15 cellular contexts compared by ENCODE assay signal in genomic region chr22:46001046-46001425, GRCh38. TPM values are rescaled to one million over a fixed set of nuclear protein-coding genes. Genes with fewer than 3 reads are reported as not detected.
DNase-seq lines count a peak whose midpoint lies in the region; ATAC-seq and TF ChIP-seq lines count a peak whose summit lies in the region.
"Had no signal": no experiment of that assay in that cellular context is flagged by ENCODE, and none has a peak within 500 bp of the region (broad histone marks: within the 10 kb centered on the region; RNA-seq: fewer than 3 reads in every experiment).

No MANE protein-coding gene starts in this region.

- intact Hi-C loops in heart right ventricle (cut with DNase I), result no loop called here
- intact Hi-C loops in left ventricle myocardium inferior (cut with micrococcal nuclease), result no loop called here

- H3K4me3 ChIP-seq in heart right ventricle (no peak overlapping the region), right atrium auricular region (no peak overlapping the region), OCI-LY3 (ENCODE audit: low read length) (no peak overlapping the region), left ventricle myocardium inferior (no peak overlapping the region), trophoblast cell (ENCODE audit: low read depth, low read length) (no peak overlapping the region)
- H3K4me3 ChIP-seq: ovary had no signal

- H3K9me3 ChIP-seq in heart right ventricle, result no peaks in the 10 kb centered on the region
- no peaks in the 10 kb centered on the region for H3K9me3 ChIP-seq in right atrium auricular region
- no peaks in the 10 kb centered on the region for H3K9me3 ChIP-seq in OCI-LY3 (ENCODE audit: insufficient read depth, low read length)
- H3K9me3 ChIP-seq in left ventricle myocardium inferior (replicated peaks), result no peaks in the 10 kb centered on the region
- H3K9me3 ChIP-seq in trophoblast cell (ENCODE audit: insufficient read depth, low read depth, low read length), result peaks cover 4% of the 10 kb centered on the region
- H3K9me3 ChIP-seq: ovary had no signal

- H2AK5ac ChIP-seq in trophoblast cell (ENCODE audit: low read length), result no peak overlapping the region

- H4K20me1 ChIP-seq in OCI-LY3 (ENCODE audit: insufficient read depth, low read length), result no peaks in the 10 kb centered on the region

- H3K18ac ChIP-seq in trophoblast cell (ENCODE audit: low read length), result no peak overlapping the region

- WGBS in heart right ventricle, 2 donors, result 66 to 71% methylated on average over 3 of the region's 3 CpGs
- WGBS in trophoblast cell (ENCODE audit: extremely low coverage, insufficient coverage, insufficient read length), result no CpG with 5 or more reads among the region's 3 CpGs

- H3K79me2 ChIP-seq in OCI-LY3 (ENCODE audit: low read length) (no peaks in the 10 kb centered on the region), trophoblast cell (ENCODE audit: control insufficient read depth, insufficient read depth, low read length, poor library complexity) (no peaks in the 10 kb centered on the region)

- H4K8ac ChIP-seq in trophoblast cell (ENCODE audit: low read depth, low read length), result no peak overlapping the region

- peaks cover 41 to 92% (median 75%) of the 10 kb centered on the region in 9 donors for H3K4me1 ChIP-seq in heart right ventricle
- peaks cover 0 to 71% of the 10 kb centered on the region in 2 donors for H3K4me1 ChIP-seq in right atrium auricular region
- peaks cover 85% of the 10 kb centered on the region for H3K4me1 ChIP-seq in OCI-LY3 (ENCODE audit: low read length)
- H3K4me1 ChIP-seq in left ventricle myocardium inferior, result peaks cover 86% of the 10 kb centered on the region
- no peaks in the 10 kb centered on the region for H3K4me1 ChIP-seq in trophoblast cell (ENCODE audit: control insufficient read depth in 1 of 2, insufficient read depth in 2 of 2, low read length in 2 of 2)

- no peak for TF ChIP-seq CTCF in heart right ventricle (IDR thresholded peaks at IDR 0.05)
- peak in 1 of 2 donors; percentile 24 for TF ChIP-seq CTCF in right atrium auricular region (IDR thresholded peaks at IDR 0.05)
- TF ChIP-seq CTCF in OCI-LY3 (IDR thresholded peaks at IDR 0.05; ENCODE audit: low read depth, low read length), result peak; percentile 65
- no peak for TF ChIP-seq CTCF in left ventricle myocardium inferior (IDR thresholded peaks at IDR 0.05; ENCODE audit: borderline replicate concordance)
- no peak for TF ChIP-seq CTCF in GM20000 (IDR thresholded peaks at IDR 0.05; ENCODE audit: extremely low read depth, missing control alignments)

- H3K27me3 ChIP-seq in heart right ventricle, result no peaks in the 10 kb centered on the region
- H3K27me3 ChIP-seq in right atrium auricular region, result no peaks in the 10 kb centered on the region
- H3K27me3 ChIP-seq in OCI-LY3 (ENCODE audit: low read depth, low read length), result no peaks in the 10 kb centered on the region
- no peaks in the 10 kb centered on the region for H3K27me3 ChIP-seq in left ventricle myocardium inferior (ENCODE audit: low read depth)
- no peaks in the 10 kb centered on the region for H3K27me3 ChIP-seq in trophoblast cell (ENCODE audit: insufficient read depth, low read length)
- H3K27me3 ChIP-seq: ovary had no signal

- H4K91ac ChIP-seq in trophoblast cell (ENCODE audit: low read depth, low read length), result no peak overlapping the region

- peak overlapping the region; percentile 49 for H3K4me2 ChIP-seq in OCI-LY3 (ENCODE audit: low read length)
- no peak overlapping the region for H3K4me2 ChIP-seq in trophoblast cell (ENCODE audit: low read length)
- H3K4me2 ChIP-seq: KMS-11 had no signal

- H2BK12ac ChIP-seq in trophoblast cell (ENCODE audit: low read length), result no peak overlapping the region

- peak overlapping the region; percentile 0; the same call in 1 of the 2 replicates for H2AFZ ChIP-seq in OCI-LY3 (ENCODE audit: low read depth, low read length)
- H2AFZ ChIP-seq in trophoblast cell (ENCODE audit: insufficient read depth, low read length, poor library complexity), result no peak overlapping the region

- no peak for DNase-seq in heart right ventricle
- no peak for DNase-seq in right atrium auricular region (ENCODE audit: low spot score)
- no peak for DNase-seq in left ventricle myocardium inferior
- no peak for DNase-seq in GM20000 (ENCODE audit: low spot score)
- DNase-seq in trophoblast cell, result no peak
- no peak for DNase-seq in NCI-H82 treated with DMSO at 0.1 percent for 48 hours (lab: John Stamatoyannopoulos, UW; ENCODE audit: unreplicated experiment)
- DNase-seq in anterior cingulate cortex (lab: John Stamatoyannopoulos, UW), result no peak
- DNase-seq: activated CD8-positive, alpha-beta memory T cell treated with anti-CD3 and anti-CD28 coated beads, Interleukin-2, amount 50 U/mL, for 4 hours; endodermal cell; GDM1; stimulated activated naive CD4-positive, alpha-beta T cell had no signal

- H3K14ac ChIP-seq in trophoblast cell (ENCODE audit: low read length), result no peak overlapping the region

- no peak overlapping the region for H3K4ac ChIP-seq in trophoblast cell (ENCODE audit: low read depth, low read length)

- H2BK120ac ChIP-seq in trophoblast cell (ENCODE audit: insufficient read depth, low read length, poor library complexity), result no peak overlapping the region

- H3K79me1 ChIP-seq in trophoblast cell (ENCODE audit: low read length), result no peaks in the 10 kb centered on the region

- H3K36me3 ChIP-seq in heart right ventricle (no peaks in the 10 kb centered on the region), right atrium auricular region (no peaks in the 10 kb centered on the region), OCI-LY3 (replicated peaks; ENCODE audit: low read depth, low read length) (no peaks in the 10 kb centered on the region), left ventricle myocardium inferior (no peaks in the 10 kb centered on the region), trophoblast cell (ENCODE audit: control insufficient read depth in 1 of 2, insufficient read depth in 2 of 2, low read length in 2 of 2) (no peaks in the 10 kb centered on the region)
- H3K36me3 ChIP-seq: ovary had no signal

- H3K9ac ChIP-seq in OCI-LY3 (ENCODE audit: low read length), result peak overlapping the region; percentile 48; the same call in 1 of the 2 replicates
- no peak overlapping the region for H3K9ac ChIP-seq in trophoblast cell (ENCODE audit: low read length)
- H3K9ac ChIP-seq: KMS-11 had no signal

- no peak overlapping the region for H2BK5ac ChIP-seq in trophoblast cell (ENCODE audit: low read depth, low read length, poor library complexity)

- ATAC-seq in heart right ventricle, result no peak

- H3K27ac ChIP-seq in heart right ventricle (peak overlapping the region in 9 of 10 donors; percentile 7 to 94 (median 70)), right atrium auricular region (peak overlapping the region in 1 of 2 donors; percentile 60), OCI-LY3 (ENCODE audit: low read length) (peak overlapping the region; percentile 54), left ventricle myocardium inferior (replicated peaks) (peak overlapping the region; percentile 81), trophoblast cell (ENCODE audit: low read depth, low read length) (no peak overlapping the region)
- H3K27ac ChIP-seq: KMS-11, ovary had no signal

- H4K12ac ChIP-seq in trophoblast cell (ENCODE audit: low read depth, low read length), result no peak overlapping the region

- H3K23ac ChIP-seq in trophoblast cell (ENCODE audit: low read length), result no peak overlapping the region

RNA-seq across cellular contexts. Expression of gene WNT7B, which starts 24.1 kb away (rescaled TPM):
- total RNA-seq in heart right ventricle (not detected), right atrium auricular region (under 1 TPM in 1 of 2 donors, not detected in 1; 0.19 TPM), left ventricle myocardium inferior (not detected)
- polyA plus RNA-seq in heart right ventricle, result not detected
- 5.9 and 6.1 TPM in 2 replicates for polyA plus RNA-seq in trophoblast cell (2013)
- total RNA-seq: endodermal cell had no signal
- polyA plus RNA-seq: CD14-positive monocyte, ovary had no signal
